In genomic region chr3:33047842-33048834, GRCh38 we compare ENCODE assay signal across 9 cellular contexts. TPM values are rescaled to one million over a fixed set of nuclear protein-coding genes. Genes with fewer than 3 reads are reported as not detected.
DNase-seq lines count a peak whose midpoint lies in the region; ATAC-seq and TF ChIP-seq lines count a peak whose summit lies in the region.
"Had no signal": no experiment of that assay in that cellular context is flagged by ENCODE, and none has a peak within 500 bp of the region (broad histone marks: within the 10 kb centered on the region; RNA-seq: fewer than 3 reads in every experiment).

No MANE protein-coding gene starts in this region.

- no peak overlapping the region for H3K27ac ChIP-seq in naive thymus-derived CD4-positive, alpha-beta T cell (ENCODE audit: low read depth, low read length)
- H3K27ac ChIP-seq: pancreas had no signal

- DNase-seq in activated CD4-positive, alpha-beta T cell treated with anti-CD3 and anti-CD28 coated beads, Interleukin-2, amount 10 ng/mL, durations not matched to agents 7 days and 5 days, result peak; percentile 82
- DNase-seq in naive thymus-derived CD4-positive, alpha-beta T cell, result peak in 8 of 9 donors; percentile 50 to 89 (median 84)
- no peak for DNase-seq in NCI-H1092 treated with DMSO at 0.1 percent for 48 hours (lab: John Stamatoyannopoulos, UW)
- no peak for DNase-seq in glutamatergic neuron
- DNase-seq in NCI-H345 treated with DMSO at 0.1 percent for 48 hours (lab: John Stamatoyannopoulos, UW; ENCODE audit: unreplicated experiment), result no peak
- DNase-seq: pancreas had no signal

- H3K27me3 Mint-ChIP-seq in activated CD4-positive, alpha-beta T cell treated with anti-CD3 and anti-CD28 coated beads, Interleukin-2, amount 10 ng/mL, durations not matched to agents 7 days and 5 days, result no peaks in the 10 kb centered on the region
- no peaks in the 10 kb centered on the region for H3K27me3 Mint-ChIP-seq in naive thymus-derived CD4-positive, alpha-beta T cell
- no peaks in the 10 kb centered on the region for H3K27me3 Mint-ChIP-seq in glutamatergic neuron (ENCODE audit: unreplicated experiment)

- intact Hi-C loops in naive thymus-derived CD4-positive, alpha-beta T cell (cut with micrococcal nuclease), result loop anchor here (1.0 to 10.0 kb wide), 10 partner anchors 7 to 363 kb away; partner anchors contain the start of genes CNOT10 (in 1 of the 2), CRTAP (in 1 of the 2), GLB1 (in 1 of the 2) and TMPPE (in 1 of the 2)

- H3K36me3 Mint-ChIP-seq in activated CD4-positive, alpha-beta T cell treated with anti-CD3 and anti-CD28 coated beads, Interleukin-2, amount 10 ng/mL, durations not matched to agents 7 days and 5 days (ENCODE audit: low read depth), result peaks cover 65% of the 10 kb centered on the region
- peaks cover 4 to 64% (median 19%) of the 10 kb centered on the region in 5 donors for H3K36me3 Mint-ChIP-seq in naive thymus-derived CD4-positive, alpha-beta T cell
- H3K36me3 Mint-ChIP-seq in glutamatergic neuron (ENCODE audit: unreplicated experiment), result peaks cover 3% of the 10 kb centered on the region

- peaks cover 0 to 15% (median 0%) of the 10 kb centered on the region in 3 experiments for H3K36me3 ChIP-seq in naive thymus-derived CD4-positive, alpha-beta T cell (ENCODE audit: control insufficient read depth in 2 of 3, insufficient read depth in 3 of 3, low read length in 3 of 3)

- peaks cover 60 to 82% of the 10 kb centered on the region in 2 donors for H3K4me1 ChIP-seq in naive thymus-derived CD4-positive, alpha-beta T cell (ENCODE audit: control insufficient read depth in 2 of 2, insufficient read depth in 2 of 2, low read length in 2 of 2)
- H3K4me1 ChIP-seq: pancreas had no signal

- TF ChIP-seq CTCF in glutamatergic neuron (IDR thresholded peaks at IDR 0.05; ENCODE audit: partially characterized antibody, unreplicated experiment), result no peak

- ATAC-seq in GM18909 (IDR thresholded peaks at IDR 0.05; ENCODE audit: poor library complexity, unreplicated experiment) (peak; percentile 73), HG02973 (IDR thresholded peaks at IDR 0.05; ENCODE audit: unreplicated experiment) (peak; percentile 39), GM19452 (IDR thresholded peaks at IDR 0.05; ENCODE audit: unreplicated experiment) (no peak)
- ATAC-seq in naive thymus-derived CD4-positive, alpha-beta T cell, result peak; percentile 91

- H3K4me3 ChIP-seq in naive thymus-derived CD4-positive, alpha-beta T cell (ENCODE audit: low read length), result peak overlapping the region; percentile 28
- H3K4me3 ChIP-seq: pancreas had no signal

- peak overlapping the region; percentile 94 for H3K27ac Mint-ChIP-seq in activated CD4-positive, alpha-beta T cell treated with anti-CD3 and anti-CD28 coated beads, Interleukin-2, amount 10 ng/mL, durations not matched to agents 7 days and 5 days
- peak overlapping the region; percentile 58 to 98 (median 79) for H3K27ac Mint-ChIP-seq in naive thymus-derived CD4-positive, alpha-beta T cell
- H3K27ac Mint-ChIP-seq in glutamatergic neuron (ENCODE audit: unreplicated experiment), result no peak overlapping the region

- POLR2A ChIA-PET in activated CD4-positive, alpha-beta T cell treated with anti-CD3 and anti-CD28 coated beads, Interleukin-2, amount 10 ng/mL, durations not matched to agents 7 days and 5 days (lab: Charles Lee), result no interaction called here
- POLR2A ChIA-PET in naive thymus-derived CD4-positive, alpha-beta T cell (lab: Charles Lee), result interaction anchor here (0.6 to 5.6 kb wide), 4 partner anchors 11 to 451 kb away, joined by 3 to 54 read pairs (median 4); no protein-coding TSS in a partner anchor

- peak overlapping the region; percentile 70 for H3K4me3 Mint-ChIP-seq in activated CD4-positive, alpha-beta T cell treated with anti-CD3 and anti-CD28 coated beads, Interleukin-2, amount 10 ng/mL, durations not matched to agents 7 days and 5 days
- peak overlapping the region; percentile 65 to 90 (median 82) for H3K4me3 Mint-ChIP-seq in naive thymus-derived CD4-positive, alpha-beta T cell
- no peak overlapping the region for H3K4me3 Mint-ChIP-seq in glutamatergic neuron (ENCODE audit: unreplicated experiment)

- peaks cover 2% of the 10 kb centered on the region for H3K9me3 Mint-ChIP-seq in activated CD4-positive, alpha-beta T cell treated with anti-CD3 and anti-CD28 coated beads, Interleukin-2, amount 10 ng/mL, durations not matched to agents 7 days and 5 days
- H3K9me3 Mint-ChIP-seq in naive thymus-derived CD4-positive, alpha-beta T cell, result no peaks in the 10 kb centered on the region
- H3K9me3 Mint-ChIP-seq in glutamatergic neuron (ENCODE audit: unreplicated experiment), result no peaks in the 10 kb centered on the region

- H3K27me3 ChIP-seq in naive thymus-derived CD4-positive, alpha-beta T cell (ENCODE audit: control insufficient read depth in 2 of 2, insufficient read depth in 2 of 2, low read length in 2 of 2), result no peaks in the 10 kb centered on the region
- H3K27me3 ChIP-seq: pancreas had no signal

- peaks cover 82% of the 10 kb centered on the region for H3K4me1 Mint-ChIP-seq in activated CD4-positive, alpha-beta T cell treated with anti-CD3 and anti-CD28 coated beads, Interleukin-2, amount 10 ng/mL, durations not matched to agents 7 days and 5 days
- peaks cover 53 to 78% (median 69%) of the 10 kb centered on the region in 7 donors for H3K4me1 Mint-ChIP-seq in naive thymus-derived CD4-positive, alpha-beta T cell
- peaks cover 2% of the 10 kb centered on the region for H3K4me1 Mint-ChIP-seq in glutamatergic neuron (ENCODE audit: low read depth, unreplicated experiment)

- no peaks in the 10 kb centered on the region for H3K9me3 ChIP-seq in naive thymus-derived CD4-positive, alpha-beta T cell (ENCODE audit: control insufficient read depth in 2 of 3, low read length in 3 of 3)
- H3K9me3 ChIP-seq: pancreas had no signal

- CTCF ChIA-PET in activated CD4-positive, alpha-beta T cell treated with anti-CD3 and anti-CD28 coated beads, Interleukin-2, amount 10 ng/mL, durations not matched to agents 7 days and 5 days (lab: Charles Lee), result interaction anchor here (1.0 to 4.1 kb wide), 7 partner anchors 8 to 22 kb away, joined by 3 to 21 read pairs (median 5); no protein-coding TSS in a partner anchor
- CTCF ChIA-PET in naive thymus-derived CD4-positive, alpha-beta T cell (lab: Charles Lee), result interaction anchor here (0.6 to 2.8 kb wide), 5 partner anchors 9 to 101 kb away, joined by 3 to 11 read pairs (median 4); no protein-coding TSS in a partner anchor

RNA-seq across cellular contexts. Expression of gene GLB1, which starts 48.8 kb away (rescaled TPM):
- total RNA-seq in activated CD4-positive, alpha-beta T cell treated with anti-CD3 and anti-CD28 coated beads, Interleukin-2, amount 10 ng/mL, durations not matched to agents 7 days and 5 days, result 10 to 100 TPM; 45.4 to 46.5 TPM
- total RNA-seq in naive thymus-derived CD4-positive, alpha-beta T cell, result 10 to 100 TPM; 21.0 to 52.7 (median 33.8) TPM
- 10 to 100 TPM; 15.5 to 21.4 TPM for polyA plus RNA-seq in naive thymus-derived CD4-positive, alpha-beta T cell
- total RNA-seq in glutamatergic neuron (ENCODE audit: unreplicated experiment), result 33.0 TPM

RNA-seq across cellular contexts. Expression of gene TMPPE, which starts 48.8 kb away (rescaled TPM):
- total RNA-seq in activated CD4-positive, alpha-beta T cell treated with anti-CD3 and anti-CD28 coated beads, Interleukin-2, amount 10 ng/mL, durations not matched to agents 7 days and 5 days, result 10 to 100 TPM; 13.4 to 14.3 TPM
- 10 to 100 TPM in 2 of 5 experiments, 1 to 10 TPM in 3; 5.4 to 16.0 (median 7.9) TPM for total RNA-seq in naive thymus-derived CD4-positive, alpha-beta T cell
- 1 to 10 TPM in 1 of 2 donors, under 1 TPM in 1; 0.60 to 1.1 TPM for polyA plus RNA-seq in naive thymus-derived CD4-positive, alpha-beta T cell
- total RNA-seq in glutamatergic neuron (ENCODE audit: unreplicated experiment), result 7.7 TPM

Comparison
In these comparisons a context has a peak if more than half of its experiments do, and no peak if none do; other contexts are left out.
1. DNase-seq: peak in activated CD4-positive, alpha-beta T cell treated with anti-CD3 and anti-CD28 coated beads, Interleukin-2, amount 10 ng/mL, durations not matched to agents 7 days and 5 days (single experiment) and naive thymus-derived CD4-positive, alpha-beta T cell (8 of 9); none in NCI-H1092 treated with DMSO at 0.1 percent for 48 hours (single experiment), glutamatergic neuron (single experiment) and NCI-H345 treated with DMSO at 0.1 percent for 48 hours (single experiment).